Comparison of ENCODE assay signal across 36 cellular contexts in genomic region chr4:153018031-153018430, GRCh38.
"Had no signal": no experiment of that assay in that cellular context is flagged by ENCODE, and none has a peak within 500 bp of the region (broad histone marks: within the 10 kb centered on the region; RNA-seq: fewer than 3 reads in every experiment).

No MANE protein-coding gene starts in this region.

- H3K36me3 ChIP-seq: brain microvascular endothelial cell, Peyer's patch had no signal

- H3K4me3 ChIP-seq: Peyer's patch had no signal

- H3K27ac Mint-ChIP-seq: activated B cell treated with CpG ODN at 0.5 μM for 24 hours; activated CD4-positive, alpha-beta memory T cell treated with anti-CD3 and anti-CD28 coated beads for 36 hours; activated naive CD4-positive, alpha-beta T cell treated with anti-CD3 and anti-CD28 coated beads for 36 hours; activated naive CD8-positive, alpha-beta T cell; activated naive CD8-positive, alpha-beta T cell treated with anti-CD3 and anti-CD28 coated beads, Interleukin-2, amount 50 U/mL, for 24 hours; activated T-helper 1 cell treated with anti-CD3 and anti-CD28 coated beads, Interleukin-12 subunit alpha, Interleukin-12 subunit beta, Interleukin-2, Interleukin-4 antibody, amounts not matched to agents 30 ng/mL and 10 ng/mL and 1 ng/mL, durations not matched to agents 14 hours and 24 hours and 36 hours; T-cell; T-helper 17 cell had no signal

- H3K36me3 Mint-ChIP-seq: activated CD4-positive, alpha-beta memory T cell treated with anti-CD3 and anti-CD28 coated beads for 36 hours; activated naive CD8-positive, alpha-beta T cell; T-cell had no signal

- H3K4me3 Mint-ChIP-seq: activated B cell treated with CpG ODN at 0.5 μM for 24 hours; activated CD4-positive, alpha-beta memory T cell treated with anti-CD3 and anti-CD28 coated beads for 36 hours; activated naive CD4-positive, alpha-beta T cell treated with anti-CD3 and anti-CD28 coated beads for 36 hours; activated naive CD8-positive, alpha-beta T cell; activated naive CD8-positive, alpha-beta T cell treated with anti-CD3 and anti-CD28 coated beads, Interleukin-2, amount 50 U/mL, for 24 hours; activated T-cell treated with anti-CD3 and anti-CD28 coated beads, Interleukin-2, amount 50 U/mL, for 4 hours; activated T-helper 1 cell treated with anti-CD3 and anti-CD28 coated beads, Interleukin-12 subunit alpha, Interleukin-12 subunit beta, Interleukin-2, Interleukin-4 antibody, amounts not matched to agents 30 ng/mL and 10 ng/mL and 1 ng/mL, durations not matched to agents 14 hours and 24 hours and 36 hours; T-cell; T-helper 17 cell had no signal

- H3K27ac ChIP-seq: brain microvascular endothelial cell, Peyer's patch, RWPE1, VCaP had no signal

- ATAC-seq: activated naive CD8-positive, alpha-beta T cell treated with anti-CD3 and anti-CD28 coated beads, Interleukin-2, amount 50 U/mL, for 24 hours; activated T-cell treated with anti-CD3 and anti-CD28 coated beads, Interleukin-2, amount 50 U/mL, for 4 hours; PC-3; Right ventricle myocardium inferior; SK-N-SH treated with all-trans-retinoic acid at 6 μM for 48 hours; T-cell; T-helper 17 cell had no signal

- H3K27me3 Mint-ChIP-seq: activated B cell treated with CpG ODN at 0.5 μM for 24 hours; activated CD4-positive, alpha-beta memory T cell treated with anti-CD3 and anti-CD28 coated beads for 36 hours; activated naive CD8-positive, alpha-beta T cell; activated naive CD8-positive, alpha-beta T cell treated with anti-CD3 and anti-CD28 coated beads, Interleukin-2, amount 50 U/mL, for 24 hours; T-cell had no signal

- H3K9me3 Mint-ChIP-seq: activated CD4-positive, alpha-beta memory T cell treated with anti-CD3 and anti-CD28 coated beads for 36 hours; activated naive CD4-positive, alpha-beta T cell treated with anti-CD3 and anti-CD28 coated beads for 36 hours; activated naive CD8-positive, alpha-beta T cell treated with anti-CD3 and anti-CD28 coated beads, Interleukin-2, amount 50 U/mL, for 24 hours; activated T-cell treated with anti-CD3 and anti-CD28 coated beads, Interleukin-2, amount 50 U/mL, for 4 hours; activated T-helper 1 cell treated with anti-CD3 and anti-CD28 coated beads, Interleukin-12 subunit alpha, Interleukin-12 subunit beta, Interleukin-2, Interleukin-4 antibody, amounts not matched to agents 30 ng/mL and 10 ng/mL and 1 ng/mL, durations not matched to agents 14 hours and 24 hours and 36 hours; T-cell had no signal

- H3K9me3 ChIP-seq: Peyer's patch had no signal

- DNase-seq: activated B cell treated with CpG ODN at 0.5 μM for 24 hours; activated CD4-positive, alpha-beta memory T cell treated with anti-CD3 and anti-CD28 coated beads for 36 hours; activated CD4-positive, alpha-beta T cell treated with anti-CD3 and anti-CD28 coated beads for 4 hours; activated CD4-positive, alpha-beta T cell treated with anti-CD3 and anti-CD28 coated beads, Interleukin-2, amount 50 U/mL, for 1 hour; activated CD4-positive, CD25-positive, alpha-beta regulatory T cell treated with anti-CD3 and anti-CD28 coated beads, Interleukin-2, amount 50 U/mL, for 72 hours; activated CD8-positive, alpha-beta memory T cell treated with anti-CD3 and anti-CD28 coated beads, Interleukin-2, amount 50 U/mL, for 4 hours; activated gamma-delta T cell treated with Interleukin-2 at 50 U/mL for 16 hours; activated naive CD4-positive, alpha-beta T cell treated with anti-CD3 and anti-CD28 coated beads for 36 hours; activated naive CD8-positive, alpha-beta T cell treated with anti-CD3 and anti-CD28 coated beads, Interleukin-2, amount 50 U/mL, for 24 hours; activated T-cell treated with anti-CD3 and anti-CD28 coated beads for 4 hours; activated T-cell treated with anti-CD3 and anti-CD28 coated beads, Interleukin-2, amount 50 U/mL, for 4 hours; aorta; brain microvascular endothelial cell; Kasumi-1; KG1; MM.1S; MV-4-11; NCI-H146; NCI-H187; NCI-H2029 treated with DMSO at 0.1 percent for 48 hours; NCI-H2107; NCI-H510A; NCI-H748 treated with DMSO at 0.1 percent for 48 hours; NK-92 treated with Interleukin-12 subunit alpha and Interleukin-12 subunit beta, amount 100 ng/mL, for 24 hours; PC-3; Peyer's patch; SIG-M5; T-cell; T-helper 17 cell; T-helper 9 cell had no signal

- H3K4me1 Mint-ChIP-seq: activated naive CD8-positive, alpha-beta T cell treated with anti-CD3 and anti-CD28 coated beads, Interleukin-2, amount 50 U/mL, for 24 hours; T-cell; T-helper 17 cell had no signal

- H3K27me3 ChIP-seq: brain microvascular endothelial cell, Peyer's patch had no signal
